ENCODE assay signal across 9 cellular contexts in genomic region chr1:151888972-151889570, GRCh38. TPM values are rescaled to one million over a fixed set of nuclear protein-coding genes. Genes with fewer than 3 reads are reported as not detected.
DNase-seq lines count a peak whose midpoint lies in the region; ATAC-seq and TF ChIP-seq lines count a peak whose summit lies in the region.
"Had no signal": no experiment of that assay in that cellular context is flagged by ENCODE, and none has a peak within 500 bp of the region (broad histone marks: within the 10 kb centered on the region; RNA-seq: fewer than 3 reads in every experiment).

No MANE protein-coding gene starts in this region.

- no peaks in the 10 kb centered on the region for H3K9me3 ChIP-seq in neural cell (ENCODE audit: low read length)

- H2AFZ ChIP-seq in neural cell (ENCODE audit: low read depth, low read length): no peak overlapping the region

- H3K4me1 Mint-ChIP-seq in brain: no peaks in the 10 kb centered on the region

- TF ChIP-seq RAD21 in neural cell (conservative IDR thresholded peaks at IDR 0.05): peak; percentile 68

- no peak for TF ChIP-seq EP300 in neural cell (conservative IDR thresholded peaks at IDR 0.05; ENCODE audit: poor library complexity, severe bottlenecking)

- H3K27ac Mint-ChIP-seq in brain: no peak overlapping the region

- no peaks in the 10 kb centered on the region for H3K9me3 Mint-ChIP-seq in brain

- no peaks in the 10 kb centered on the region for H3K79me2 ChIP-seq in neural cell (replicated peaks; ENCODE audit: insufficient read depth, low read length)

- H3K36me3 Mint-ChIP-seq in brain: peaks cover 41% of the 10 kb centered on the region

- peak; percentile 52; the same call in 1 of the 2 replicates for TF ChIP-seq CTCF in LNCAP (IDR thresholded peaks at IDR 0.05)
- TF ChIP-seq CTCF in brain (conservative IDR thresholded peaks at IDR 0.05): peak; percentile 61 to 67
- peak; percentile 62 for TF ChIP-seq CTCF in neural cell (IDR thresholded peaks at IDR 0.05; ENCODE audit: poor library complexity, severe bottlenecking)

- H3F3A ChIP-seq in neural cell (ENCODE audit: insufficient read depth, low read length, poor library complexity, severe bottlenecking): no peaks in the 10 kb centered on the region

- no peaks in the 10 kb centered on the region for H3K27me3 Mint-ChIP-seq in brain

- no peak overlapping the region for H3K9ac ChIP-seq in neural cell (ENCODE audit: low read length)

- H3K4me3 ChIP-seq in neural cell (ENCODE audit: low read length): no peak overlapping the region

- no peak for ATAC-seq in HG03565 (IDR thresholded peaks at IDR 0.05; ENCODE audit: unreplicated experiment)
- ATAC-seq in HG02571 (IDR thresholded peaks at IDR 0.05; ENCODE audit: unreplicated experiment): no peak

- H3K4me2 ChIP-seq in neural cell (ENCODE audit: low read length): no peak overlapping the region

- no peaks in the 10 kb centered on the region for H3K27me3 ChIP-seq in neural cell (ENCODE audit: insufficient read depth, low read depth, low read length)

- H3K9me2 ChIP-seq in neural cell (ENCODE audit: insufficient read depth, low read length): no peaks in the 10 kb centered on the region

- DNase-seq in NCI-H748 (lab: John Stamatoyannopoulos, UW; ENCODE audit: unreplicated experiment) (peak; percentile 40), NCI-H748 treated with DMSO at 0.1 percent for 48 hours (lab: John Stamatoyannopoulos, UW) (no peak), HuH-7.5 (ENCODE audit: low spot score) (no peak)
- DNase-seq: activated gamma-delta T cell treated with Interleukin-2 at 50 U/mL for 16 hours had no signal

- no peak overlapping the region for H3K27ac ChIP-seq in neural cell (ENCODE audit: low read length)

- no peaks in the 10 kb centered on the region for H4K20me1 ChIP-seq in neural cell (ENCODE audit: insufficient read depth)

- no peaks in the 10 kb centered on the region for H3K36me3 ChIP-seq in neural cell (ENCODE audit: insufficient read depth, low read length)

- H3K4me3 Mint-ChIP-seq in brain: no peak overlapping the region

TF ChIP-seq in neural cell, 6 proteins besides CTCF, POLR2A, EP300 and RAD21:
- TF ChIP-seq SMC3 (conservative IDR thresholded peaks at IDR 0.05; ENCODE audit: poor library complexity) (peak; percentile 65), REST (IDR thresholded peaks at IDR 0.05; ENCODE audit: borderline replicate concordance) (no peak)

RNA-seq across cellular contexts. Expression of gene THEM4, which starts 20.2 kb away (rescaled TPM):
- polyA plus RNA-seq in brain (ENCODE audit: insufficient read depth, low read depth, low replicate concordance) (5.0 TPM), neural cell (11.3 and 13.3 TPM in 2 replicates)
- polyA minus RNA-seq in neural cell: 6.3 and 7.5 TPM in 2 replicates

RNA-seq across cellular contexts. Expression of gene THEM5, which starts 35.6 kb away (rescaled TPM):
- not detected for polyA plus RNA-seq in brain (ENCODE audit: insufficient read depth, low read depth, low replicate concordance)
- polyA plus RNA-seq in neural cell: not detected in 2 replicates
- polyA minus RNA-seq in neural cell: not detected in 2 replicates

RNA-seq across cellular contexts. Expression of gene C2CD4D, which starts 49.5 kb away (rescaled TPM):
- 0.78 TPM for polyA plus RNA-seq in brain (ENCODE audit: insufficient read depth, low read depth, low replicate concordance)
- not detected in 2 replicates for polyA plus RNA-seq in neural cell
- not detected in 2 replicates for polyA minus RNA-seq in neural cell

RNA-seq across cellular contexts. Expression of gene RORC, which starts 57.5 kb away (rescaled TPM):
- polyA plus RNA-seq in brain (ENCODE audit: insufficient read depth, low read depth, low replicate concordance): 3.1 TPM
- polyA plus RNA-seq in neural cell: 0.28 and 0.45 TPM in 2 replicates
- 0.49 TPM in 1 of 2 replicates, not detected in the other for polyA minus RNA-seq in neural cell
